9 cellular contexts compared by ENCODE assay signal in the genomic region with DNA sequence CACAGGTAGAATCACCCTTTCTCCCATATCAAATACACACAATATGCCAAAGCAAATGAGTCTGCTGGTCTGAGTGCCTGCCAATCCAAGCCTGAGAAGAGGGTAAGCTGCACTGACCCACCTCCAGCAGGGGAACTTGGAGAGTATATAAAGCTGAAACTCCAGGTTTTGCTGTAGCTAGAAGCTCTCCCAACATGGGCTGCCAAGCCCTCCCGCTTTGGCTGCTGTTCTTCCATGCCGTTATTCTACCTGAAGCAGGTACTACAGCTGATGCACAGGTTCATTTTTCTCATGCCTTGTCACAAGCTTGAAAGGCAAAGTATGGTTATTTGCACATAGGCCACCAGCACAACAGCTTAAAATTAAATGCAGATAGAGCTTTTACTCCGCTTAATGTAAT. TPM values are rescaled to one million over a fixed set of nuclear protein-coding genes. Genes with fewer than 3 reads are reported as not detected.
"Had no signal": no experiment of that assay in that cellular context is flagged by ENCODE, and none has a peak within 500 bp of the region (broad histone marks: within the 10 kb centered on the region; RNA-seq: fewer than 3 reads in every experiment).

No MANE protein-coding gene starts in this region.

- H3K27ac ChIP-seq: GM23248 had no signal

- ATAC-seq: K562 had no signal

- FAIRE-seq: H1, H54, HTR-8/SVneo, K562 had no signal

- H3K4me3 ChIP-seq: GM23248, K562 had no signal

- DNase-seq: GM23248, H9, HCEC 1CT, IMR-90 had no signal

RNA-seq across cellular contexts. Expression of gene C10orf120, which starts 21.5 kb away (rescaled TPM):
- total RNA-seq: GM23248, H1, H9, HT-29, IMR-90, K562 had no signal
- polyA plus RNA-seq: GM23248, H1, IMR-90, K562 had no signal
